30 cellular contexts compared by ENCODE assay signal in the genomic region with DNA sequence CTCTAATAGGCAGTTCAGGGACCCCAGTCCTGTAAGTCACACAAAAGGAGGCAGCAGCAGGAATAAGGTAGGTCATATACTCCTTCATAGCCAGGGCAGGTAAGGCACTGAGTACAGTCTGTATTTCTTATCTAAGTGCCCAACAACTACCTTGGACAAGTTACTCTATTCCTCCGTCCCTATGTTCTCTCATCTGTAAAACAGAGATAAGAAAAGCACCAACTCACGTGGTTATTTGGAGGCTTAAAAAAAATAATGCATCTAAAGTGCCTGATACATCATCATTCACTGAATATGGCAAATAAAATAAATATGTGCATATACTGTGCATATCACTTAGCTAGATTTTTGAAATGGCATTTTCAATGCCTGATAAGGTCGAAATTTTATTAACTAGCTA.
"Had no signal": no experiment of that assay in that cellular context is flagged by ENCODE, and none has a peak within 500 bp of the region (broad histone marks: within the 10 kb centered on the region; RNA-seq: fewer than 3 reads in every experiment).

No MANE protein-coding gene starts in this region.

- ATAC-seq: activated naive CD4-positive, alpha-beta T cell treated with anti-CD3 and anti-CD28 coated beads, Interleukin-2, amount 50 U/mL, for 72 hours; activated T-cell treated with anti-CD3 and anti-CD28 coated beads, Interleukin-2, amount 50 U/mL, for 72 hours; foreskin keratinocyte; gastrocnemius medialis; heart left ventricle; WTC11 had no signal

- H3K4me3 ChIP-seq: ascending aorta, breast epithelium, cardiac muscle cell, colonic mucosa, esophagus muscularis mucosa, gastrocnemius medialis, heart left ventricle had no signal

- H3K27ac ChIP-seq: ascending aorta, breast epithelium, cardiac muscle cell, colonic mucosa, esophagus muscularis mucosa, foreskin keratinocyte, gastrocnemius medialis, heart left ventricle, VCaP had no signal

- H3K27me3 ChIP-seq: ascending aorta, breast epithelium, cardiac muscle cell, colonic mucosa, esophagus muscularis mucosa, foreskin keratinocyte, gastrocnemius medialis, heart left ventricle had no signal

- H3K36me3 ChIP-seq: ascending aorta, breast epithelium, cardiac muscle cell, colonic mucosa, esophagus muscularis mucosa, gastrocnemius medialis, heart left ventricle had no signal

- H3K4me1 ChIP-seq: ascending aorta, breast epithelium, colonic mucosa, esophagus muscularis mucosa, foreskin keratinocyte, gastrocnemius medialis had no signal

- DNase-seq: activated CD4-positive, alpha-beta memory T cell treated with anti-CD3 and anti-CD28 coated beads, Interleukin-2, amount 10 ng/mL, durations not matched to agents 7 days and 5 days; activated CD4-positive, alpha-beta T cell treated with anti-CD3 and anti-CD28 coated beads for 1 hour; activated CD4-positive, alpha-beta T cell treated with anti-CD3 and anti-CD28 coated beads for 4 hours; activated CD4-positive, alpha-beta T cell treated with anti-CD3 and anti-CD28 coated beads, Interleukin-2, amount 10 ng/mL, durations not matched to agents 7 days and 5 days; activated CD4-positive, alpha-beta T cell treated with anti-CD3 and anti-CD28 coated beads, Interleukin-2, amount 50 U/mL, for 4 hours; activated CD8-positive, alpha-beta memory T cell treated with anti-CD3 and anti-CD28 coated beads, Interleukin-2, amount 50 U/mL, for 48 hours; activated gamma-delta T cell; activated naive CD4-positive, alpha-beta T cell; activated naive CD4-positive, alpha-beta T cell treated with anti-CD3 and anti-CD28 coated beads, Interleukin-2, amount 10 ng/mL, durations not matched to agents 7 days and 5 days; activated naive CD8-positive, alpha-beta T cell treated with anti-CD3 and anti-CD28 coated beads, Interleukin-2, amount 10 ng/mL, durations not matched to agents 7 days and 5 days; activated T-cell treated with anti-CD3 and anti-CD28 coated beads for 4 hours; activated T-cell treated with anti-CD3 and anti-CD28 coated beads, Interleukin-2, amount 50 U/mL, for 24 hours; activated T-cell treated with anti-CD3 and anti-CD28 coated beads, Interleukin-2, amount 50 U/mL, for 72 hours; central memory CD4-positive, alpha-beta T cell; cerebellar nuclear complex; colonic mucosa; effector memory CD4-positive, alpha-beta T cell; endodermal cell; foreskin keratinocyte; gastrocnemius medialis; glutamatergic neuron; heart left ventricle; T-helper 2 cell had no signal

- H3K9me3 ChIP-seq: ascending aorta, breast epithelium, colonic mucosa, esophagus muscularis mucosa, gastrocnemius medialis, heart left ventricle had no signal
